In the genomic region with DNA sequence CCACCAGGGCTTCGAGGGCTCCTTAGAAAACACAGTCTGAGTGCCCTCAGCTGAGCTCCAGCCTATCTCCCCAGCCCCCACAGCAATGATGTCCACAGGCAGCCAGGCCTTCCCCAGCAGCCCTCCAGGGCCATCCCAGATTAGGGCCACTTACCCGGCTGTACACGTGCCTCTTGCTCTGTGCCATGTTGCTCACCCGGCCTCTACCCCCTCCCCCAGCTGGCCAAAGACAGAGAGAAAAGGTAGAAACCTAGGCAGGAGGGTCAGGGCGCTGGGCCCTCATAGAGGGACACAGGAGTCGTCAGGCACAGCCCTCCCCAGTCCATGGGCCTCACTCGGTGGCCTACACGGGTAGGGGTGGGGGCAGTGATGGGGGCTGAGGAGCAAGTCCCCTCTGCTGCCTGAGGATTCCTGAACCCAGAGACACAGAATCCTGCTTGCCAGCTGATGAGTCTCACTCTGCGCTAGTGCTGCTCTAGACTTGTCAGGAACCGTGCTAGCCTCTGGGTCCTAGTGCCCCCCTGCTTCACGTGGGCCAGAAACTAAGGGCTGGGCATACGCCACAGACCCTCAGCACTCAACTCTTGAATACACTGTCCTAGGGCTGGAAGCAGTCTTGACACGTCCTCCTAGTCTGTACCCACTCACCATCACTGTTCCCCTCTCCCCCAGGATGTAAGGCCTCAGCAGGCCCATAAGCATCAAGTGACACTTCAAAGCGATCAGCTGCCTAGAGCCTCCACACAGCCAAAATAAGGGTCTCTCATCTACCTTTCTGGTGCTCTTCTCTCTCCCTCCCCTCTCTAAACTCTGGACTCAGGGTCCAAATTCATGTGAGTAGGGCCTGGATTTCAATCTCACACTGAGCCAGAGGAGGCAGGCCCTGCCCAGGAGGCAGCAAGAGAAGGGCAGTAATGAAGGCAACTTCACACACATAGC, we compare ENCODE assay signal across 1 cellular context.
TF ChIP-seq lines count a peak whose summit lies in the region.

A gene (minus strand): TSS at position 461 of the 939 bp plus-strand sequence. CDS start 274 bp downstream, at position 187.

TF ChIP-seq in HepG2, 621 proteins besides CTCF, POLR2A, EP300 and RAD21 (continued from another document):
- TF ChIP-seq, protein P1, sequence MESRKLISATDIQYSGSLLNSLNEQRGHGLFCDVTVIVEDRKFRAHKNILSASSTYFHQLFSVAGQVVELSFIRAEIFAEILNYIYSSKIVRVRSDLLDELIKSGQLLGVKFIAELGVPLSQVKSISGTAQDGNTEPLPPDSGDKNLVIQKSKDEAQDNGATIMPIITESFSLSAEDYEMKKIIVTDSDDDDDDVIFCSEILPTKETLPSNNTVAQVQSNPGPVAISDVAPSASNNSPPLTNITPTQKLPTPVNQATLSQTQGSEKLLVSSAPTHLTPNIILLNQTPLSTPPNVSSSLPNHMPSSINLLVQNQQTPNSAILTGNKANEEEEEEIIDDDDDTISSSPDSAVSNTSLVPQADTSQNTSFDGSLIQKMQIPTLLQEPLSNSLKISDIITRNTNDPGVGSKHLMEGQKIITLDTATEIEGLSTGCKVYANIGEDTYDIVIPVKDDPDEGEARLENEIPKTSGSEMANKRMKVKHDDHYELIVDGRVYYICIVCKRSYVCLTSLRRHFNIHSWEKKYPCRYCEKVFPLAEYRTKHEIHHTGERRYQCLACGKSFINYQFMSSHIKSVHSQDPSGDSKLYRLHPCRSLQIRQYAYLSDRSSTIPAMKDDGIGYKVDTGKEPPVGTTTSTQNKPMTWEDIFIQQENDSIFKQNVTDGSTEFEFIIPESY (CRISPR knock-in tag; IDR thresholded peaks at IDR 0.05) = 0 out of 2 replicates have a peak, but pooled peaks have one; percentile 31
- TF ChIP-seq ZNF121 (CRISPR knock-in tag; IDR thresholded peaks at IDR 0.05) (0 out of 2 replicates have a peak, but pooled peaks have one; percentile 44), NBN (conservative IDR thresholded peaks at IDR 0.05) (no peak), CBX2 (IDR thresholded peaks at IDR 0.05; ENCODE audit: low read depth, low read length) (no peak), CBX2 (CRISPR knock-in tag; IDR thresholded peaks at IDR 0.05; ENCODE audit: low read depth) (0 out of 2 replicates have a peak, but pooled peaks have one; percentile 34), KAT8 (CRISPR knock-in tag; IDR thresholded peaks at IDR 0.05) (0 out of 2 replicates have a peak, but pooled peaks have one; percentile 19), ZNF83 (CRISPR knock-in tag; IDR thresholded peaks at IDR 0.05; ENCODE audit: borderline replicate concordance) (no peak), ZNF432 (CRISPR knock-in tag; IDR thresholded peaks at IDR 0.05; ENCODE audit: borderline replicate concordance) (no peak), ARNT2 (CRISPR knock-in tag; IDR thresholded peaks at IDR 0.05; ENCODE audit: low read depth) (no peak), ZNF335 (CRISPR knock-in tag; IDR thresholded peaks at IDR 0.05) (peak; percentile 85), ZNF292 (CRISPR knock-in tag; IDR thresholded peaks at IDR 0.05; ENCODE audit: borderline replicate concordance, low read depth) (peak; percentile 83; the same call in 1 of the 2 replicates), ZNF383 (CRISPR knock-in tag; IDR thresholded peaks at IDR 0.05; ENCODE audit: borderline replicate concordance) (no peak), ZSCAN25 (CRISPR knock-in tag; IDR thresholded peaks at IDR 0.05) (no peak), ZNF331 (CRISPR knock-in tag; IDR thresholded peaks at IDR 0.05) (peak; percentile 24; the same call in 1 of the 2 replicates), ZNF343 (CRISPR knock-in tag; IDR thresholded peaks at IDR 0.05) (no peak), TBX2 (CRISPR knock-in tag; IDR thresholded peaks at IDR 0.05; ENCODE audit: borderline replicate concordance) (0 out of 2 replicates have a peak, but pooled peaks have one; percentile 24), HNF4A (CRISPR knock-in tag; IDR thresholded peaks at IDR 0.05) (0 out of 2 replicates have a peak, but pooled peaks have one; percentile 10), AHR (CRISPR knock-in tag; IDR thresholded peaks at IDR 0.05) (peak; percentile 35; the same call in 1 of the 2 replicates)
- TF ChIP-seq, protein P2, sequence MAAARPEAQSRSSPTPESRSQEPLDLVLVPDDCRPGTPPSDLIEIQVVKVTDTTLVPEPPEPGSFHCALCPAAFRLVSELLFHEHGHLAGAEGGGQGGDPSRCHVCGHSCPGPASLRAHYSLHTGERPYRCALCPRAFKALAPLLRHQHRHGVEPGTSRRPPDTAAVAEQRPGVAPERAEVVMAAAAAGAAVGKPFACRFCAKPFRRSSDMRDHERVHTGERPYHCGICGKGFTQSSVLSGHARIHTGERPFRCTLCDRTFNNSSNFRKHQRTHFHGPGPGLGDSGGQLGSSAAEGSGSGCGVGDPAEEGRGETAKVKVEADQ (CRISPR knock-in tag; IDR thresholded peaks at IDR 0.05; ENCODE audit: borderline replicate concordance) = no peak
- TF ChIP-seq, protein P3, sequence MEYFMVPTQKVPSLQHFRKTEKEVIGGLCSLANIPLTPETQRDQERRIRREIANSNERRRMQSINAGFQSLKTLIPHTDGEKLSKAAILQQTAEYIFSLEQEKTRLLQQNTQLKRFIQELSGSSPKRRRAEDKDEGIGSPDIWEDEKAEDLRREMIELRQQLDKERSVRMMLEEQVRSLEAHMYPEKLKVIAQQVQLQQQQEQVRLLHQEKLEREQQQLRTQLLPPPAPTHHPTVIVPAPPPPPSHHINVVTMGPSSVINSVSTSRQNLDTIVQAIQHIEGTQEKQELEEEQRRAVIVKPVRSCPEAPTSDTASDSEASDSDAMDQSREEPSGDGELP (IDR thresholded peaks at IDR 0.05; ENCODE audit: borderline replicate concordance, low read depth) = peak; percentile 83; the same call in 1 of the 2 replicates
